In the genomic region with DNA sequence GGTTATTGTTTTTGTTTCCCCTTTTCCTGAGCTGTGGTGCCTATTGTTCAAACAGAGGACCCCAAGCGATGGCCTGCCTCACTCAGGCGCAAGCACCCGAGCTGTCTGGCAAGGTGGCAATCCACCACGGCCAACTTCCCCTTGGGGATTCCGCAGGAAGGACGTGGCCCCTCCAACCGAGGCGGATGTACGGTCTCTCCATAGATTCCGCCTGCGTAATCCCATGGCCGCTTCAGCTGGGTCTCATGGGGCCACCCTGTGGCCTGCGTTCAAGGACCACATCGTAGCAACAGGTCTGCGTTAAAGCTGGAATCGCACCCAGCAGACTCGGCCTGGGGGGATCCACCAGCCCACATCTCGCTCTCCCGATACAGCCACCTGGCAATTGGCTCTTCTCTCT, we compare ENCODE assay signal across 20 cellular contexts.
DNase-seq lines count a peak whose midpoint lies in the region; ATAC-seq and TF ChIP-seq lines count a peak whose summit lies in the region.
"Had no signal": no experiment of that assay in that cellular context is flagged by ENCODE, and none has a peak within 500 bp of the region (broad histone marks: within the 10 kb centered on the region; RNA-seq: fewer than 3 reads in every experiment).

No MANE protein-coding gene starts in this region.

- H3K27me3 ChIP-seq in BLaER1 treated with 17β-estradiol and CSF1 and Interleukin-3, amounts not matched to agents 10 nM and 100 nM: peaks cover 0 to 14% (median 0%) of the 10 kb centered on the region in 11 experiments; a peak in 3 of 22 replicates
- no peaks in the 10 kb centered on the region for H3K27me3 ChIP-seq in stomach
- H3K27me3 ChIP-seq: BE2C, testis had no signal

- no peaks in the 10 kb centered on the region for H3K36me3 Mint-ChIP-seq in glutamatergic neuron (ENCODE audit: unreplicated experiment)
- H3K36me3 Mint-ChIP-seq: brain, naive B cell had no signal

- H3K4me1 Mint-ChIP-seq in glutamatergic neuron (ENCODE audit: low read depth, unreplicated experiment): peaks cover 12% of the 10 kb centered on the region

- peak overlapping the region; percentile 82 to 97 (median 93) for H3K4me2 ChIP-seq in BLaER1 treated with 17β-estradiol and CSF1 and Interleukin-3, amounts not matched to agents 10 nM and 100 nM

- 0 out of 22 replicates have a peak, but pooled peaks cover 0 to 3% (median 0%) of the 10 kb centered on the region in 11 experiments for H4K20me1 ChIP-seq in BLaER1 treated with 17β-estradiol and CSF1 and Interleukin-3, amounts not matched to agents 10 nM and 100 nM

- H3K4me1 ChIP-seq in BLaER1 treated with 17β-estradiol and CSF1 and Interleukin-3, amounts not matched to agents 10 nM and 100 nM: peaks cover 45 to 100% (median 90%) of the 10 kb centered on the region in 10 experiments
- peaks cover 16 to 46% (median 29%) of the 10 kb centered on the region in 4 donors for H3K4me1 ChIP-seq in stomach

- TF ChIP-seq CTCF in stomach (IDR thresholded peaks at IDR 0.05) (no peak), glutamatergic neuron (IDR thresholded peaks at IDR 0.05; ENCODE audit: partially characterized antibody, unreplicated experiment) (no peak)

- no peaks in the 10 kb centered on the region for H3K36me3 ChIP-seq in BLaER1 treated with 17β-estradiol and CSF1 and Interleukin-3, amounts not matched to agents 10 nM and 100 nM
- no peaks in the 10 kb centered on the region for H3K36me3 ChIP-seq in stomach
- H3K36me3 ChIP-seq: BE2C had no signal

- peaks cover 9% of the 10 kb centered on the region for H3K27me3 Mint-ChIP-seq in glutamatergic neuron (ENCODE audit: unreplicated experiment)

- intact Hi-C loops in stomach (cut with DNase I; ENCODE audit: low total_unique reads): no loop called here

- no peak overlapping the region for H3K27ac Mint-ChIP-seq in glutamatergic neuron (ENCODE audit: unreplicated experiment)
- H3K27ac Mint-ChIP-seq: brain, naive B cell, T-helper 17 cell had no signal

- H3K4me3 ChIP-seq in BLaER1 treated with 17β-estradiol and CSF1 and Interleukin-3, amounts not matched to agents 10 nM and 100 nM: peak overlapping the region in 9 of 10 experiments; percentile 3 to 55 (median 28); a peak in 13 of 20 replicates
- H3K4me3 ChIP-seq in stomach: no peak overlapping the region
- H3K4me3 ChIP-seq: testis had no signal

- no peaks in the 10 kb centered on the region for H3K9me3 Mint-ChIP-seq in glutamatergic neuron (ENCODE audit: unreplicated experiment)
- H3K9me3 Mint-ChIP-seq: naive B cell had no signal

- ATAC-seq in GM19328 (IDR thresholded peaks at IDR 0.05; ENCODE audit: unreplicated experiment): no peak
- ATAC-seq: left colon, T-helper 17 cell had no signal

- WGBS in stomach, 5 donors: 62 to 87% (median 75%) methylated on average over 17 to 19 of the region's 19 CpGs

- H3K4me3 Mint-ChIP-seq in glutamatergic neuron (ENCODE audit: unreplicated experiment): no peak overlapping the region
- H3K4me3 Mint-ChIP-seq: brain, naive B cell had no signal

- no peak for TF ChIP-seq EP300 in stomach (IDR thresholded peaks at IDR 0.05)

- TF ChIP-seq POLR2A in stomach (IDR thresholded peaks at IDR 0.05): no peak

- H3K27ac ChIP-seq in BLaER1 treated with 17β-estradiol and CSF1 and Interleukin-3, amounts not matched to agents 10 nM and 100 nM: peak overlapping the region; percentile 7 to 89 (median 56); a peak in 16 of 22 replicates
- H3K27ac ChIP-seq in cingulate gyrus (ENCODE audit: low read depth, low read length) (peak overlapping the region; percentile 29), stomach (peak overlapping the region in 2 of 5 donors; percentile 73 to 83)

- peak; percentile 72 for DNase-seq in GF-D8 (lab: John Stamatoyannopoulos, UW)
- DNase-seq in medulla oblongata (ENCODE audit: extremely low spot score): peak; percentile 61
- no peak for DNase-seq in stomach
- no peak for DNase-seq in glutamatergic neuron
- DNase-seq in AG08395 (ENCODE audit: low spot score): no peak
- DNase-seq: activated CD8-positive, alpha-beta memory T cell treated with anti-CD3 and anti-CD28 coated beads, Interleukin-2, amount 50 U/mL, for 4 hours; activated naive CD4-positive, alpha-beta T cell treated with anti-CD3 and anti-CD28 coated beads, Interleukin-2, amount 50 U/mL, for 16 hours; BE2C; DMS79; effector CD4-positive, alpha-beta T cell; H7; left colon; naive B cell; NCI-H1105; T-helper 17 cell; testis had no signal

- peak overlapping the region in 10 of 11 experiments; percentile 2 to 70 (median 40); a peak in 15 of 22 replicates for H3K9ac ChIP-seq in BLaER1 treated with 17β-estradiol and CSF1 and Interleukin-3, amounts not matched to agents 10 nM and 100 nM

- H3K9me3 ChIP-seq in BLaER1 treated with 17β-estradiol and CSF1 and Interleukin-3, amounts not matched to agents 10 nM and 100 nM (replicated peaks in 1 of 11): no peaks in the 10 kb centered on the region
- no peaks in the 10 kb centered on the region for H3K9me3 ChIP-seq in stomach
- H3K9me3 ChIP-seq: BE2C, testis had no signal

Comparison
In these comparisons a context has a peak if more than half of its experiments do, and no peak if none do; other contexts are left out.
1. H3K4me3 ChIP-seq: peak in BLaER1 treated with 17β-estradiol and CSF1 and Interleukin-3, amounts not matched to agents 10 nM and 100 nM (9 of 10); none in stomach (0 of 4).
2. DNase-seq: peak in GF-D8 (single experiment) and medulla oblongata (single experiment); none in stomach (single experiment), glutamatergic neuron (single experiment) and AG08395 (single experiment).